In the genomic region with DNA sequence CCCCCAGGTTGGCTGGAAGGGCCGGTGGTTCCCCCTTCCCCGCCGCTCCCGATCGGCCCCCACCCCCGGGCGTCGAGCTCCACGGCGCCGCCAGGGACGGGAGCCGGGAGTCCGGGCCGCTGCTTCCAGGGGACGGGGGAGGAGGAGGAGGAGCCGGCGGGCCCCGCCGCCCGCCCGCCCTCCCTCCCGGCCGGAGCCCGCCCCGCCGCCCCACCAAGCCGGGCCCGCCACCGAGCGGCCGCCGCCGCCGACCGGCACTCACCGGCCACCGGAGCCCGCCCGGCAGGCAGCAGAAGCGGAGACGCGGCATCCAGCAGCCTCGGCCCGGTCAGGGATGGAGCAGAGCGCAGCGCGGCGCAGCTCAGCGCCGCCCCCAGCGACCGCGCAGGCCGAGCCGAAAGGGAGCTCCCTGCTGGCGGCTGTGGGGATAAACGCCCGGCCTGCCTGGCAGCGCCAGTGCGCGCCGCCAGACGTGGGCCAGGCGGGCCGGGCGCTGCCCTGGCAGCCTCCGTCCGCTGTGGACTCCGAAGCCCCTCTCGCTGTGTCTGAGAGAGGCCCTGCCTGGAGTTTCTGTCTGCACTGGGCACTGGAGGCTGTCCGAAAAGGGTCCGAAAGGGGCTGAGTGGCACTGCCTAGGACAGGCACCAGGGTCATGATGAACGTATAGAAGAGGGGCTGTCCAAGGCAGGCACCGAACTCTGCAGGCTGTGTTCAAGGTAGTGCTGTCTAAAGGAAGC, we compare ENCODE assay signal across 1 cellular context.
TF ChIP-seq lines count a peak whose summit lies in the region.

TSS of gene MYO18A (minus strand) at position 348 of the 737 bp plus-strand sequence. CDS start 13,458 bp downstream, outside the sequence.

TF ChIP-seq in HepG2, 621 proteins besides CTCF, POLR2A, EP300 and RAD21 (continued from another document and continues in another):
- TF ChIP-seq, protein P1, sequence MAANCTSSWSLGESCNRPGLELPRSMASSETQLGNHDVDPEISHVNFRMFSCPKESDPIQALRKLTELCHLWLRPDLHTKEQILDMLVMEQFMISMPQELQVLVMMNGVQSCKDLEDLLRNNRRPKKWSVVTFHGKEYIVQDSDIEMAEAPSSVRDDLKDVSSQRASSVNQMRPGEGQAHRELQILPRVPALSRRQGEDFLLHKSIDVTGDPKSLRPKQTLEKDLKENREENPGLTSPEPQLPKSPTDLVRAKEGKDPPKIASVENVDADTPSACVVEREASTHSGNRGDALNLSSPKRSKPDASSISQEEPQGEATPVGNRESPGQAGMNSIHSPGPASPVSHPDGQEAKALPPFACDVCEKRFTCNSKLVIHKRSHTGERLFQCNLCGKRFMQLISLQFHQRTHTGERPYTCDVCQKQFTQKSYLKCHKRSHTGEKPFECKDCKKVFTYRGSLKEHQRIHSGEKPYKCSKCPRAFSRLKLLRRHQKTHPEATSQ (CRISPR knock-in tag; IDR thresholded peaks at IDR 0.05; ENCODE audit: borderline replicate concordance), result no peak
- no peak for TF ChIP-seq ATF7 (IDR thresholded peaks at IDR 0.05)
- no peak for TF ChIP-seq ATF7 (CRISPR knock-in tag; IDR thresholded peaks at IDR 0.05)
- no peak for TF ChIP-seq CC2D1A (CRISPR knock-in tag; IDR thresholded peaks at IDR 0.05)
- TF ChIP-seq REXO4 (CRISPR knock-in tag; IDR thresholded peaks at IDR 0.05; ENCODE audit: borderline replicate concordance), result no peak
- TF ChIP-seq MAFG (CRISPR knock-in tag; IDR thresholded peaks at IDR 0.05), result no peak
- peak; percentile 77; the same call in 1 of the 2 replicates for TF ChIP-seq ZNF558 (CRISPR knock-in tag; IDR thresholded peaks at IDR 0.05; ENCODE audit: borderline replicate concordance)
- TF ChIP-seq ZKSCAN8 (CRISPR knock-in tag; IDR thresholded peaks at IDR 0.05; ENCODE audit: borderline replicate concordance), result no peak
- TF ChIP-seq DNMT1 (CRISPR knock-in tag; IDR thresholded peaks at IDR 0.05), result no peak; the same call in 1 of the 2 replicates
- TF ChIP-seq, protein P2, sequence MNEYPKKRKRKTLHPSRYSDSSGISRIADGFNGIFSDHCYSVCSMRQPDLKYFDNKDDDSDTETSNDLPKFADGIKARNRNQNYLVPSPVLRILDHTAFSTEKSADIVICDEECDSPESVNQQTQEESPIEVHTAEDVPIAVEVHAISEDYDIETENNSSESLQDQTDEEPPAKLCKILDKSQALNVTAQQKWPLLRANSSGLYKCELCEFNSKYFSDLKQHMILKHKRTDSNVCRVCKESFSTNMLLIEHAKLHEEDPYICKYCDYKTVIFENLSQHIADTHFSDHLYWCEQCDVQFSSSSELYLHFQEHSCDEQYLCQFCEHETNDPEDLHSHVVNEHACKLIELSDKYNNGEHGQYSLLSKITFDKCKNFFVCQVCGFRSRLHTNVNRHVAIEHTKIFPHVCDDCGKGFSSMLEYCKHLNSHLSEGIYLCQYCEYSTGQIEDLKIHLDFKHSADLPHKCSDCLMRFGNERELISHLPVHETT (CRISPR knock-in tag; conservative IDR thresholded peaks at IDR 0.05), result no peak
- TF ChIP-seq ZNF737 (CRISPR knock-in tag; IDR thresholded peaks at IDR 0.05; ENCODE audit: borderline replicate concordance), result no peak
- TF ChIP-seq POLR2AphosphoS2 (IDR thresholded peaks at IDR 0.05; ENCODE audit: low read depth, low read length), result no peak
- TF ChIP-seq, protein P3, sequence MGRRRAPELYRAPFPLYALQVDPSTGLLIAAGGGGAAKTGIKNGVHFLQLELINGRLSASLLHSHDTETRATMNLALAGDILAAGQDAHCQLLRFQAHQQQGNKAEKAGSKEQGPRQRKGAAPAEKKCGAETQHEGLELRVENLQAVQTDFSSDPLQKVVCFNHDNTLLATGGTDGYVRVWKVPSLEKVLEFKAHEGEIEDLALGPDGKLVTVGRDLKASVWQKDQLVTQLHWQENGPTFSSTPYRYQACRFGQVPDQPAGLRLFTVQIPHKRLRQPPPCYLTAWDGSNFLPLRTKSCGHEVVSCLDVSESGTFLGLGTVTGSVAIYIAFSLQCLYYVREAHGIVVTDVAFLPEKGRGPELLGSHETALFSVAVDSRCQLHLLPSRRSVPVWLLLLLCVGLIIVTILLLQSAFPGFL (CRISPR knock-in tag; IDR thresholded peaks at IDR 0.05), result no peak
- no peak for TF ChIP-seq CREM (IDR thresholded peaks at IDR 0.05)
- TF ChIP-seq CREM (CRISPR knock-in tag; IDR thresholded peaks at IDR 0.05), result no peak
- TF ChIP-seq ZFX (CRISPR knock-in tag; IDR thresholded peaks at IDR 0.05; ENCODE audit: low read depth), result peak; percentile 78
- no peak for TF ChIP-seq TOE1 (CRISPR knock-in tag; IDR thresholded peaks at IDR 0.05)
- no peak for TF ChIP-seq ZNF703 (CRISPR knock-in tag; IDR thresholded peaks at IDR 0.05; ENCODE audit: borderline replicate concordance)
- TF ChIP-seq, protein P4, sequence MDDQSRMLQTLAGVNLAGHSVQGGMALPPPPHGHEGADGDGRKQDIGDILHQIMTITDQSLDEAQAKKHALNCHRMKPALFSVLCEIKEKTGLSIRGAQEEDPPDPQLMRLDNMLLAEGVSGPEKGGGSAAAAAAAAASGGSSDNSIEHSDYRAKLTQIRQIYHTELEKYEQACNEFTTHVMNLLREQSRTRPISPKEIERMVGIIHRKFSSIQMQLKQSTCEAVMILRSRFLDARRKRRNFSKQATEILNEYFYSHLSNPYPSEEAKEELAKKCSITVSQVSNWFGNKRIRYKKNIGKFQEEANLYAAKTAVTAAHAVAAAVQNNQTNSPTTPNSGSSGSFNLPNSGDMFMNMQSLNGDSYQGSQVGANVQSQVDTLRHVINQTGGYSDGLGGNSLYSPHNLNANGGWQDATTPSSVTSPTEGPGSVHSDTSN (CRISPR knock-in tag; IDR thresholded peaks at IDR 0.05; ENCODE audit: borderline replicate concordance), result no peak
- no peak for TF ChIP-seq ZNF546 (CRISPR knock-in tag; conservative IDR thresholded peaks at IDR 0.05)
- no peak for TF ChIP-seq ZNF788 (CRISPR knock-in tag; IDR thresholded peaks at IDR 0.05; ENCODE audit: borderline replicate concordance)
- TF ChIP-seq HNF4A (CRISPR knock-in tag; IDR thresholded peaks at IDR 0.05), result no peak
- no peak for TF ChIP-seq PLRG1 (conservative IDR thresholded peaks at IDR 0.05)
- 0 out of 2 replicates have a peak, but pooled peaks have one; percentile 52 for TF ChIP-seq ZNF563 (CRISPR knock-in tag; IDR thresholded peaks at IDR 0.05)
- no peak for TF ChIP-seq KLF13 (CRISPR knock-in tag; IDR thresholded peaks at IDR 0.05)
- no peak for TF ChIP-seq ZNF713 (CRISPR knock-in tag; IDR thresholded peaks at IDR 0.05)
- TF ChIP-seq MTF2 (CRISPR knock-in tag; IDR thresholded peaks at IDR 0.05; ENCODE audit: borderline replicate concordance), result no peak
- TF ChIP-seq RORA (CRISPR knock-in tag; IDR thresholded peaks at IDR 0.05), result no peak
- TF ChIP-seq GABPB1 (CRISPR knock-in tag; IDR thresholded peaks at IDR 0.05), result peak; percentile 54; the same call in 1 of the 2 replicates
- TF ChIP-seq ZNF660 (CRISPR knock-in tag; IDR thresholded peaks at IDR 0.05; ENCODE audit: borderline replicate concordance, low read depth), result no peak
- TF ChIP-seq, protein P5, sequence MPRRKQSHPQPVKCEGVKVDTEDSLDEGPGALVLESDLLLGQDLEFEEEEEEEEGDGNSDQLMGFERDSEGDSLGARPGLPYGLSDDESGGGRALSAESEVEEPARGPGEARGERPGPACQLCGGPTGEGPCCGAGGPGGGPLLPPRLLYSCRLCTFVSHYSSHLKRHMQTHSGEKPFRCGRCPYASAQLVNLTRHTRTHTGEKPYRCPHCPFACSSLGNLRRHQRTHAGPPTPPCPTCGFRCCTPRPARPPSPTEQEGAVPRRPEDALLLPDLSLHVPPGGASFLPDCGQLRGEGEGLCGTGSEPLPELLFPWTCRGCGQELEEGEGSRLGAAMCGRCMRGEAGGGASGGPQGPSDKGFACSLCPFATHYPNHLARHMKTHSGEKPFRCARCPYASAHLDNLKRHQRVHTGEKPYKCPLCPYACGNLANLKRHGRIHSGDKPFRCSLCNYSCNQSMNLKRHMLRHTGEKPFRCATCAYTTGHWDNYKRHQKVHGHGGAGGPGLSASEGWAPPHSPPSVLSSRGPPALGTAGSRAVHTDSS (CRISPR knock-in tag; conservative IDR thresholded peaks at IDR 0.05), result no peak
- 0 out of 2 replicates have a peak, but pooled peaks have one; percentile 25 for TF ChIP-seq RELA (CRISPR knock-in tag; IDR thresholded peaks at IDR 0.05)
- no peak for TF ChIP-seq ZNF430 (CRISPR knock-in tag; IDR thresholded peaks at IDR 0.05)
- no peak for TF ChIP-seq ZNF530 (CRISPR knock-in tag; IDR thresholded peaks at IDR 0.05; ENCODE audit: low read depth)
- TF ChIP-seq KAT2B (IDR thresholded peaks at IDR 0.05; ENCODE audit: borderline replicate concordance, low read depth, low read length), result no peak
- no peak for TF ChIP-seq ZNF510 (CRISPR knock-in tag; IDR thresholded peaks at IDR 0.05; ENCODE audit: low read depth)
- TF ChIP-seq ZNF772 (CRISPR knock-in tag; IDR thresholded peaks at IDR 0.05), result no peak; the same call in 1 of the 2 replicates
- no peak for TF ChIP-seq ETV6 (CRISPR knock-in tag; conservative IDR thresholded peaks at IDR 0.05)
- TF ChIP-seq ZHX2 (IDR thresholded peaks at IDR 0.05; ENCODE audit: low read depth), result no peak
- TF ChIP-seq ZHX2 (CRISPR knock-in tag; IDR thresholded peaks at IDR 0.05; ENCODE audit: borderline replicate concordance), result no peak
- no peak for TF ChIP-seq ZNF441 (CRISPR knock-in tag; IDR thresholded peaks at IDR 0.05; ENCODE audit: borderline replicate concordance)
- TF ChIP-seq ZNF274 (CRISPR knock-in tag; IDR thresholded peaks at IDR 0.05), result no peak; the same call in 1 of the 2 replicates
- no peak for TF ChIP-seq TOPORS (CRISPR knock-in tag; IDR thresholded peaks at IDR 0.05)
- TF ChIP-seq NCOA2 (CRISPR knock-in tag; IDR thresholded peaks at IDR 0.05), result no peak
- 0 out of 2 replicates have a peak, but pooled peaks have one; percentile 25 for TF ChIP-seq PHF21A (CRISPR knock-in tag; IDR thresholded peaks at IDR 0.05)
- no peak for TF ChIP-seq ZNF747 (CRISPR knock-in tag; IDR thresholded peaks at IDR 0.05; ENCODE audit: borderline replicate concordance)
- TF ChIP-seq TAF1 (CRISPR knock-in tag; IDR thresholded peaks at IDR 0.05), result no peak
- TF ChIP-seq, protein P6, sequence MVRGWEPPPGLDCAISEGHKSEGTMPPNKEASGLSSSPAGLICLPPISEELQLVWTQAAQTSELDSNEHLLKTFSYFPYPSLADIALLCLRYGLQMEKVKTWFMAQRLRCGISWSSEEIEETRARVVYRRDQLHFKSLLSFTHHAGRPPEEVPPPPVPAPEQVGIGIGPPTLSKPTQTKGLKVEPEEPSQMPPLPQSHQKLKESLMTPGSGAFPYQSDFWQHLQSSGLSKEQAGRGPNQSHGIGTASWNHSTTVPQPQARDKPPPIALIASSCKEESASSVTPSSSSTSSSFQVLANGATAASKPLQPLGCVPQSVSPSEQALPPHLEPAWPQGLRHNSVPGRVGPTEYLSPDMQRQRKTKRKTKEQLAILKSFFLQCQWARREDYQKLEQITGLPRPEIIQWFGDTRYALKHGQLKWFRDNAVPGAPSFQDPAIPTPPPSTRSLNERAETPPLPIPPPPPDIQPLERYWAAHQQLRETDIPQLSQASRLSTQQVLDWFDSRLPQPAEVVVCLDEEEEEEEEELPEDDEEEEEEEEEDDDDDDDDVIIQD (CRISPR knock-in tag; IDR thresholded peaks at IDR 0.05; ENCODE audit: low read depth), result no peak
- no peak for TF ChIP-seq ERF (CRISPR knock-in tag; IDR thresholded peaks at IDR 0.05)
- no peak for TF ChIP-seq RBM22 (optimal IDR thresholded peaks at IDR 0.05; ENCODE audit: low read length)
- TF ChIP-seq HNF4G (IDR thresholded peaks at IDR 0.05; ENCODE audit: borderline replicate concordance, low read depth, low read length), result no peak
- TF ChIP-seq HNF4G (CRISPR knock-in tag; IDR thresholded peaks at IDR 0.05; ENCODE audit: borderline replicate concordance, low read depth), result 0 out of 2 replicates have a peak, but pooled peaks have one; percentile 33
- TF ChIP-seq ZNF782 (CRISPR knock-in tag; IDR thresholded peaks at IDR 0.05; ENCODE audit: borderline replicate concordance), result no peak
